ENCODE assay signal across 8 cellular contexts in genomic region chr2:151808258-151809072, GRCh38. TPM values are rescaled to one million over a fixed set of nuclear protein-coding genes. Genes with fewer than 3 reads are reported as not detected.
DNase-seq lines count a peak whose midpoint lies in the region; ATAC-seq, FAIRE-seq and TF ChIP-seq lines count a peak whose summit lies in the region.

No MANE protein-coding gene starts in this region.

- peaks cover 9% of the 10 kb centered on the region for H3K36me3 ChIP-seq in GM06990 (ENCODE audit: control insufficient read depth, insufficient read depth, low read length)
- H3K36me3 ChIP-seq in upper lobe of left lung, result peaks cover 4 to 61% (median 19%) of the 10 kb centered on the region in 4 donors
- no peaks in the 10 kb centered on the region for H3K36me3 ChIP-seq in ovary

- WGBS in upper lobe of left lung, 2 donors, result 92 to 93% methylated on average over 5 of the region's 5 CpGs
- WGBS in ovary, 3 donors, result 94 to 95% (median 95%) methylated on average over 5 of the region's 5 CpGs

- no peak for ATAC-seq in upper lobe of left lung (ENCODE audit: low FRiP score in 2 of 2)

- H3K4me3 ChIP-seq in GM06990 (replicated peaks; ENCODE audit: low read depth, low read length) (no peak overlapping the region), upper lobe of left lung (no peak overlapping the region), ovary (no peak overlapping the region)

- peak; percentile 10 for FAIRE-seq in frontal cortex (lab: Jason Lieb, UNC)

- TF ChIP-seq EP300 in upper lobe of left lung (IDR thresholded peaks at IDR 0.05) (no peak), ovary (IDR thresholded peaks at IDR 0.05) (no peak)

- H3K4me1 ChIP-seq in upper lobe of left lung (peaks cover 0 to 10% (median 5%) of the 10 kb centered on the region in 4 donors), ovary (ENCODE audit: insufficient read depth) (no peaks in the 10 kb centered on the region)

- intact Hi-C loops in ovary (cut with DNase I), result no loop called here

- H3K9me3 ChIP-seq in upper lobe of left lung, result no peaks in the 10 kb centered on the region
- H3K9me3 ChIP-seq in ovary, result peaks cover 0 to 3% of the 10 kb centered on the region in 2 donors

- no peak for TF ChIP-seq POLR2A in upper lobe of left lung (IDR thresholded peaks at IDR 0.05)
- TF ChIP-seq POLR2A in ovary (IDR thresholded peaks at IDR 0.05), result no peak

- TF ChIP-seq CTCF in GM06990 (IDR thresholded peaks at IDR 0.05; ENCODE audit: insufficient read depth, low read length, poor library complexity, severe bottlenecking) (peak; percentile 28), upper lobe of left lung (IDR thresholded peaks at IDR 0.05) (peak in 5 of 6 experiments; percentile 10 to 49 (median 42)), ovary (IDR thresholded peaks at IDR 0.05) (no peak)

- DNase-seq in A172 (ENCODE audit: low spot score) (peak; percentile 10), GM06990 (ENCODE audit: extremely low read depth, insufficient read length) (no peak), RPMI7951 (ENCODE audit: low read depth) (peak; percentile 20), frontal cortex (ENCODE audit: low spot score in 2 of 2) (no peak), upper lobe of left lung (no peak), nucleus accumbens (lab: John Stamatoyannopoulos, UW) (no peak), NCI-H2107 treated with DMSO at 0.1 percent for 48 hours (lab: John Stamatoyannopoulos, UW; ENCODE audit: unreplicated experiment) (no peak), ovary (no peak)

- H3K27ac ChIP-seq in upper lobe of left lung (no peak overlapping the region), ovary (no peak overlapping the region)

- H3K27me3 ChIP-seq in GM06990 (replicated peaks; ENCODE audit: control insufficient read depth, insufficient read depth, low read length), result no peaks in the 10 kb centered on the region
- H3K27me3 ChIP-seq in upper lobe of left lung, result no peaks in the 10 kb centered on the region
- H3K27me3 ChIP-seq in ovary, result no peaks in the 10 kb centered on the region

RNA-seq across cellular contexts. Expression of gene ARL5A, which starts 19.8 kb away (rescaled TPM):
- total RNA-seq in A172 (2014; rRNA removed; shearing (Covaris generic)), result 57.3 and 76.7 TPM in 2 replicates
- total RNA-seq in RPMI7951 (2014; rRNA removed; shearing (Covaris generic)), result 32.9 and 49.2 TPM in 2 replicates
- total RNA-seq in frontal cortex (64.8 TPM), upper lobe of left lung (10 to 100 TPM; 52.4 to 76.8 (median 54.9) TPM), ovary (10 to 100 TPM; 26.2 to 41.4 (median 36.7) TPM)
- polyA plus RNA-seq in ovary, result 10 to 100 TPM; 11.6 to 17.4 TPM

Comparison
In these comparisons a context has a peak if more than half of its experiments do, and no peak if none do; other contexts are left out.
1. DNase-seq: peak in A172 (single experiment) and RPMI7951 (single experiment); none in GM06990 (single experiment), frontal cortex (0 of 2), upper lobe of left lung (0 of 2), nucleus accumbens (0 of 56), NCI-H2107 treated with DMSO at 0.1 percent for 48 hours (single experiment) and ovary (0 of 5).
2. CTCF ChIP-seq: peak in GM06990 (single experiment) and upper lobe of left lung (5 of 6); none in ovary (0 of 3).